31 cellular contexts compared by ENCODE assay signal in the genomic region with DNA sequence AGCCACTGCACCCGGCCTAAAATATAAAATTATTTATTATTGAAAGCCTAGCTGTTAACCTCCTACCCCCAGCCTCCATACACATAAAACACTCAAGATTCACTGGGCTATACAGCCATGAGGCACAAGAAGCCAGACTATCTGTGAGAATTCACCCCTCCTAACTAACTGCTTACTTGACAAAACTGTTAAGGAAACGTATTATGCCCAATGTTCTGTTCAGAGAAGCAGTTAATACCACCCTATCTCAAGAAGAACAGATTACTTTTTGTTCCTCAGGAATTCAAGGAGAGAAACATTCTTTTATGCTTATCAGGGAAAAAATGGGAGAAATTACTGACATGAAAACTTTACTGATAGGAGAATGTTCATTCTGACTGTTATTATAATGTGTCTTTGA.
"Had no signal": no experiment of that assay in that cellular context is flagged by ENCODE, and none has a peak within 500 bp of the region (broad histone marks: within the 10 kb centered on the region; RNA-seq: fewer than 3 reads in every experiment).

No MANE protein-coding gene starts in this region.

- H3K27ac Mint-ChIP-seq: activated B cell treated with CpG ODN at 0.5 μM for 24 hours; activated CD4-positive, alpha-beta memory T cell treated with anti-CD3 and anti-CD28 coated beads for 36 hours; activated CD4-positive, alpha-beta T cell treated with anti-CD3 and anti-CD28 coated beads, Interleukin-2, amount 10 ng/mL, durations not matched to agents 24 days and 14 days; activated naive CD4-positive, alpha-beta T cell treated with anti-CD3 and anti-CD28 coated beads, Interleukin-2, amount 10 ng/mL, durations not matched to agents 7 days and 5 days; activated naive CD4-positive, alpha-beta T cell treated with anti-CD3 and anti-CD28 coated beads, Interleukin-2, amount 50 U/mL, for 72 hours; activated naive CD8-positive, alpha-beta T cell treated with anti-CD3 and anti-CD28 coated beads, Interleukin-2, amount 10 ng/mL, durations not matched to agents 7 days and 5 days; activated T-cell treated with anti-CD3 and anti-CD28 coated beads, Interleukin-2, amount 50 U/mL, for 24 hours; activated T-cell treated with anti-CD3 and anti-CD28 coated beads, Interleukin-2, amount 50 U/mL, for 72 hours; effector memory CD8-positive, alpha-beta T cell; T-helper 17 cell; T-helper 2 cell treated with Interferon-gamma antibody and Interleukin-4, amounts not matched to agents 5 μg/mL and 100 μg/mL, for 36 hours had no signal

- H3K9me3 Mint-ChIP-seq: activated B cell treated with CpG ODN at 0.5 μM for 24 hours; activated CD4-positive, alpha-beta memory T cell treated with anti-CD3 and anti-CD28 coated beads for 36 hours; activated CD4-positive, alpha-beta T cell treated with anti-CD3 and anti-CD28 coated beads, Interleukin-2, amount 10 ng/mL, durations not matched to agents 24 days and 14 days; activated naive CD4-positive, alpha-beta T cell treated with anti-CD3 and anti-CD28 coated beads, Interleukin-2, amount 10 ng/mL, durations not matched to agents 7 days and 5 days; activated naive CD4-positive, alpha-beta T cell treated with anti-CD3 and anti-CD28 coated beads, Interleukin-2, amount 50 U/mL, for 72 hours; activated naive CD8-positive, alpha-beta T cell treated with anti-CD3 and anti-CD28 coated beads, Interleukin-2, amount 10 ng/mL, durations not matched to agents 7 days and 5 days; activated T-cell treated with anti-CD3 and anti-CD28 coated beads, Interleukin-2, amount 50 U/mL, for 24 hours; activated T-cell treated with anti-CD3 and anti-CD28 coated beads, Interleukin-2, amount 50 U/mL, for 72 hours; effector memory CD8-positive, alpha-beta T cell; T-helper 2 cell treated with Interferon-gamma antibody and Interleukin-4, amounts not matched to agents 5 μg/mL and 100 μg/mL, for 36 hours had no signal

- H3K9me3 ChIP-seq: body of pancreas, esophagus muscularis mucosa, gastroesophageal sphincter, heart right ventricle had no signal

- DNase-seq: activated B cell treated with CpG ODN at 0.5 μM for 24 hours; activated CD4-positive, alpha-beta memory T cell treated with anti-CD3 and anti-CD28 coated beads for 36 hours; activated CD4-positive, alpha-beta T cell treated with anti-CD3 and anti-CD28 coated beads, Interleukin-2, amount 10 ng/mL, durations not matched to agents 24 days and 14 days; activated CD8-positive, alpha-beta memory T cell treated with anti-CD3 and anti-CD28 coated beads, Interleukin-2, amount 50 U/mL, for 48 hours; activated gamma-delta T cell; activated naive CD4-positive, alpha-beta T cell; activated naive CD4-positive, alpha-beta T cell treated with anti-CD3 and anti-CD28 coated beads, Interleukin-2, amount 10 ng/mL, durations not matched to agents 7 days and 5 days; activated naive CD8-positive, alpha-beta T cell treated with anti-CD3 and anti-CD28 coated beads, Interleukin-2, amount 10 ng/mL, durations not matched to agents 7 days and 5 days; activated T-cell treated with anti-CD3 and anti-CD28 coated beads for 4 hours; activated T-cell treated with anti-CD3 and anti-CD28 coated beads, Interleukin-2, amount 50 U/mL, for 24 hours; activated T-cell treated with anti-CD3 and anti-CD28 coated beads, Interleukin-2, amount 50 U/mL, for 72 hours; amniotic stem cell; anterior cingulate cortex; body of pancreas; caudate nucleus; cortex of kidney; dermis blood vessel endothelial cell; effector CD4-positive, alpha-beta T cell; effector memory CD8-positive, alpha-beta T cell; erythroblast; foreskin melanocyte; heart right ventricle; T-helper 1 cell; T-helper 17 cell; T1000; WERI-Rb-1 had no signal

- H3K36me3 ChIP-seq: esophagus muscularis mucosa, gastroesophageal sphincter, heart right ventricle, WERI-Rb-1 had no signal

- H3K4me1 ChIP-seq: body of pancreas had no signal

- ATAC-seq: activated CD4-positive, CD25-positive, alpha-beta regulatory T cell treated with anti-CD3 and anti-CD28 coated beads, Interleukin-2, amount 50 U/mL, for 24 hours; activated naive CD4-positive, alpha-beta T cell treated with anti-CD3 and anti-CD28 coated beads, Interleukin-2, amount 50 U/mL, for 72 hours; activated T-cell treated with anti-CD3 and anti-CD28 coated beads, Interleukin-2, amount 50 U/mL, for 72 hours; body of pancreas; effector memory CD8-positive, alpha-beta T cell; gastroesophageal sphincter; heart right ventricle; T-helper 17 cell had no signal

- H3K4me3 Mint-ChIP-seq: activated B cell treated with CpG ODN at 0.5 μM for 24 hours; activated CD4-positive, alpha-beta memory T cell treated with anti-CD3 and anti-CD28 coated beads for 36 hours; activated CD4-positive, alpha-beta T cell treated with anti-CD3 and anti-CD28 coated beads, Interleukin-2, amount 10 ng/mL, durations not matched to agents 24 days and 14 days; activated naive CD4-positive, alpha-beta T cell treated with anti-CD3 and anti-CD28 coated beads, Interleukin-2, amount 10 ng/mL, durations not matched to agents 7 days and 5 days; activated naive CD8-positive, alpha-beta T cell treated with anti-CD3 and anti-CD28 coated beads, Interleukin-2, amount 10 ng/mL, durations not matched to agents 7 days and 5 days; activated T-cell treated with anti-CD3 and anti-CD28 coated beads, Interleukin-2, amount 50 U/mL, for 24 hours; activated T-cell treated with anti-CD3 and anti-CD28 coated beads, Interleukin-2, amount 50 U/mL, for 72 hours; effector memory CD8-positive, alpha-beta T cell; T-helper 17 cell; T-helper 2 cell treated with Interferon-gamma antibody and Interleukin-4, amounts not matched to agents 5 μg/mL and 100 μg/mL, for 36 hours had no signal

- H3K27me3 Mint-ChIP-seq: activated B cell treated with CpG ODN at 0.5 μM for 24 hours; activated CD4-positive, alpha-beta memory T cell treated with anti-CD3 and anti-CD28 coated beads for 36 hours; activated CD4-positive, alpha-beta T cell treated with anti-CD3 and anti-CD28 coated beads, Interleukin-2, amount 10 ng/mL, durations not matched to agents 24 days and 14 days; activated naive CD4-positive, alpha-beta T cell treated with anti-CD3 and anti-CD28 coated beads, Interleukin-2, amount 10 ng/mL, durations not matched to agents 7 days and 5 days; activated naive CD8-positive, alpha-beta T cell treated with anti-CD3 and anti-CD28 coated beads, Interleukin-2, amount 10 ng/mL, durations not matched to agents 7 days and 5 days; activated T-cell treated with anti-CD3 and anti-CD28 coated beads, Interleukin-2, amount 50 U/mL, for 24 hours; effector memory CD8-positive, alpha-beta T cell; T-helper 17 cell had no signal

- H3K27ac ChIP-seq: body of pancreas, esophagus muscularis mucosa, gastroesophageal sphincter, heart right ventricle, WERI-Rb-1 had no signal

- H3K27me3 ChIP-seq: body of pancreas, esophagus muscularis mucosa, gastroesophageal sphincter, heart right ventricle had no signal

- H3K36me3 Mint-ChIP-seq: activated CD4-positive, alpha-beta memory T cell treated with anti-CD3 and anti-CD28 coated beads for 36 hours; activated naive CD4-positive, alpha-beta T cell treated with anti-CD3 and anti-CD28 coated beads, Interleukin-2, amount 10 ng/mL, durations not matched to agents 7 days and 5 days; activated naive CD4-positive, alpha-beta T cell treated with anti-CD3 and anti-CD28 coated beads, Interleukin-2, amount 50 U/mL, for 72 hours; activated naive CD8-positive, alpha-beta T cell treated with anti-CD3 and anti-CD28 coated beads, Interleukin-2, amount 10 ng/mL, durations not matched to agents 7 days and 5 days had no signal

- H3K4me3 ChIP-seq: body of pancreas, esophagus muscularis mucosa, gastroesophageal sphincter, heart right ventricle had no signal
